In genomic region chr17:81426676-81427445, GRCh38 we compare ENCODE assay signal across 14 cellular contexts. TPM values are rescaled to one million over a fixed set of nuclear protein-coding genes. Genes with fewer than 3 reads are reported as not detected.
DNase-seq lines count a peak whose midpoint lies in the region; ATAC-seq and TF ChIP-seq lines count a peak whose summit lies in the region.
"Had no signal": no experiment of that assay in that cellular context is flagged by ENCODE, and none has a peak within 500 bp of the region (broad histone marks: within the 10 kb centered on the region; RNA-seq: fewer than 3 reads in every experiment).

No MANE protein-coding gene starts in this region.

- peak overlapping the region; percentile 84 for H3K27ac ChIP-seq in RWPE1
- H3K27ac ChIP-seq in right cardiac atrium (ENCODE audit: low read length), result no peak overlapping the region

- no peaks in the 10 kb centered on the region for H3K36me3 Mint-ChIP-seq in Caco-2 (ENCODE audit: insufficient read depth, unreplicated experiment)
- H3K36me3 Mint-ChIP-seq: activated naive CD4-positive, alpha-beta T cell treated with anti-CD3 and anti-CD28 coated beads, Interleukin-2, amount 50 U/mL, for 24 hours; CD4-positive, alpha-beta memory T cell had no signal

- ATAC-seq in right cardiac atrium, result no peak
- ATAC-seq: activated CD4-positive, alpha-beta T cell treated with anti-CD3 and anti-CD28 coated beads for 36 hours; GM12878 had no signal

- H3K36me3 ChIP-seq in Caco-2 (ENCODE audit: control insufficient read depth, insufficient read depth, low read length), result no peaks in the 10 kb centered on the region

- H3K27ac Mint-ChIP-seq in Caco-2 (ENCODE audit: unreplicated experiment), result no peak overlapping the region
- H3K27ac Mint-ChIP-seq: activated CD4-positive, alpha-beta T cell treated with anti-CD3 and anti-CD28 coated beads for 36 hours; activated naive CD4-positive, alpha-beta T cell treated with anti-CD3 and anti-CD28 coated beads, Interleukin-2, amount 50 U/mL, for 24 hours; progenitor cell of endocrine pancreas had no signal

- H3K27me3 Mint-ChIP-seq in Caco-2 (ENCODE audit: insufficient read depth, unreplicated experiment), result no peaks in the 10 kb centered on the region
- H3K27me3 Mint-ChIP-seq: progenitor cell of endocrine pancreas had no signal

- CTCF ChIA-PET in RWPE1 (lab: Yijun Ruan, JAX), result interaction anchor here (0.7 kb wide), 1 partner anchor 197 kb away, joined by 4 read pairs; no protein-coding TSS in a partner anchor
- CTCF ChIA-PET in Caco-2 (lab: Charles Lee), result no interaction called here

- POLR2A ChIA-PET in RWPE1 (lab: Yijun Ruan, JAX; ENCODE audit: low non-redundant PET), result no interaction called here
- POLR2A ChIA-PET in Caco-2 (lab: Charles Lee), result no interaction called here

- no peak overlapping the region for H3K4me3 Mint-ChIP-seq in Caco-2 (ENCODE audit: unreplicated experiment)
- H3K4me3 Mint-ChIP-seq: activated CD4-positive, alpha-beta T cell treated with anti-CD3 and anti-CD28 coated beads for 36 hours; activated naive CD4-positive, alpha-beta T cell treated with anti-CD3 and anti-CD28 coated beads, Interleukin-2, amount 50 U/mL, for 24 hours had no signal

- H3K4me3 ChIP-seq in right cardiac atrium (ENCODE audit: low read length) (no peak overlapping the region), Caco-2 (ENCODE audit: low read depth, low read length) (no peak overlapping the region)
- H3K4me3 ChIP-seq: GM12878 had no signal

- TF ChIP-seq CTCF in RWPE1 (conservative IDR thresholded peaks at IDR 0.05; ENCODE audit: low read depth) (no peak), Caco-2 (IDR thresholded peaks at IDR 0.05; ENCODE audit: insufficient read depth in 1 of 2, low read depth in 1 of 2, low read length in 1 of 2, severe bottlenecking in 1 of 2, unreplicated experiment in 1 of 2) (no peak)

- intact Hi-C loops in right cardiac atrium (cut with DNase I) (loop anchor here in 2 of 4 donors (5.0 to 10.0 kb wide), 2 partner anchors 35 to 48 kb away; no protein-coding TSS in a partner anchor), Caco-2 (cut with micrococcal nuclease; ENCODE audit: unreplicated experiment) (no loop called here)

- H3K9me3 Mint-ChIP-seq in Caco-2 (ENCODE audit: unreplicated experiment), result no peaks in the 10 kb centered on the region
- H3K9me3 Mint-ChIP-seq: activated naive CD4-positive, alpha-beta T cell treated with anti-CD3 and anti-CD28 coated beads, Interleukin-2, amount 50 U/mL, for 24 hours; CD4-positive, alpha-beta memory T cell had no signal

- 64% methylated on average over 27 of the region's 27 CpGs for WGBS in right cardiac atrium

- no peaks in the 10 kb centered on the region for H3K4me1 Mint-ChIP-seq in Caco-2 (ENCODE audit: low read depth, unreplicated experiment)

- H3K9me3 ChIP-seq in right cardiac atrium (ENCODE audit: control insufficient read depth, low read length) (no peaks in the 10 kb centered on the region), Caco-2 (no peaks in the 10 kb centered on the region)

- H3K27me3 ChIP-seq in right cardiac atrium (ENCODE audit: control insufficient read depth, insufficient read depth) (no peaks in the 10 kb centered on the region), Caco-2 (replicated peaks; ENCODE audit: control insufficient read depth, insufficient read depth, low read length) (no peaks in the 10 kb centered on the region)

- DNase-seq in GF-D8 (lab: John Stamatoyannopoulos, UW), result peak; percentile 80
- DNase-seq in RWPE1 (ENCODE audit: low spot score), result no peak
- peak in 2 of 3 donors; percentile 67 to 80 for DNase-seq in right cardiac atrium
- peak; percentile 54 for DNase-seq in superior temporal gyrus (ENCODE audit: extremely low spot score)
- DNase-seq in stimulated activated CD4-positive, alpha-beta T cell treated with anti-CD3 and anti-CD28 coated beads, Interleukin-15, amount 100 ng/mL, for 24 hours, result no peak
- no peak for DNase-seq in Caco-2
- no peak for DNase-seq in ureter (ENCODE audit: low spot score)
- DNase-seq: activated CD4-positive, alpha-beta T cell treated with anti-CD3 and anti-CD28 coated beads for 36 hours; effector CD4-positive, alpha-beta T cell; H7 had no signal

- H3K4me1 ChIP-seq in right cardiac atrium (ENCODE audit: control insufficient read depth, insufficient read depth, low read length) (peaks cover 11% of the 10 kb centered on the region), Caco-2 (no peaks in the 10 kb centered on the region)

- no TSS peak for BruUV-seq in Caco-2 (replicated peaks; lab: Mats Ljungman, UMichigan)

RNA-seq across cellular contexts. Expression of gene BAHCC1, which starts 31.6 kb away (rescaled TPM):
- total RNA-seq in right cardiac atrium (10 to 100 TPM in 2 of 4 donors, 1 to 10 TPM in 2; 8.3 to 12.8 (median 9.4) TPM), Caco-2 (2022) (10.2 and 15.5 TPM in 2 replicates), ureter (23.7 TPM)
- 8.7 TPM for polyA plus RNA-seq in right cardiac atrium
- total RNA-seq: CD4-positive, alpha-beta memory T cell had no signal
- polyA plus RNA-seq: CD4-positive, alpha-beta memory T cell had no signal

Comparison
In these comparisons a context has a peak if more than half of its experiments do, and no peak if none do; other contexts are left out.
1. DNase-seq: peak in GF-D8 (single experiment), right cardiac atrium (2 of 3) and superior temporal gyrus (single experiment); none in RWPE1 (single experiment), stimulated activated CD4-positive, alpha-beta T cell treated with anti-CD3 and anti-CD28 coated beads, Interleukin-15, amount 100 ng/mL, for 24 hours (single experiment), Caco-2 (0 of 2) and ureter (single experiment).